2 cellular contexts compared by ENCODE assay signal in genomic region chr10:78337646-78338391, GRCh38.
TF ChIP-seq lines count a peak whose summit lies in the region.

No MANE protein-coding gene starts in this region.

TF ChIP-seq in IMR-90, 13 proteins besides CTCF, POLR2A, EP300 and RAD21:
- TF ChIP-seq RCOR1 (IDR thresholded peaks at IDR 0.05; ENCODE audit: insufficient replicate concordance, low read length) (no peak), CHD1 (IDR thresholded peaks at IDR 0.05; ENCODE audit: low read depth, low read length) (no peak), MAZ (IDR thresholded peaks at IDR 0.05; ENCODE audit: borderline replicate concordance, low read depth, low read length) (no peak), MXI1 (IDR thresholded peaks at IDR 0.05; ENCODE audit: borderline replicate concordance, low read depth, low read length) (no peak), CEBPB (IDR thresholded peaks at IDR 0.05; ENCODE audit: low read depth, low read length) (no peak), BHLHE40 (IDR thresholded peaks at IDR 0.05; ENCODE audit: low read depth, low read length) (no peak), MAFK (IDR thresholded peaks at IDR 0.05; ENCODE audit: low read depth, low read length) (no peak), SMC3 (IDR thresholded peaks at IDR 0.05; ENCODE audit: low read depth, low read length) (no peak), ELK1 (IDR thresholded peaks at IDR 0.05; ENCODE audit: borderline replicate concordance, low read depth, low read length) (no peak), RFX5 (IDR thresholded peaks at IDR 0.05; ENCODE audit: low read depth, low read length) (no peak), FOS (IDR thresholded peaks at IDR 0.05; ENCODE audit: low read depth, low read length) (no peak), NFE2L2 (IDR thresholded peaks at IDR 0.05; ENCODE audit: low read depth, low read length) (no peak), USF2 (IDR thresholded peaks at IDR 0.05; ENCODE audit: low read depth, low read length) (no peak)

TF ChIP-seq in HepG2, 621 proteins besides CTCF, POLR2A, EP300 and RAD21:
- TF ChIP-seq KLF13 (CRISPR knock-in tag; IDR thresholded peaks at IDR 0.05) (no peak), ETV5 (CRISPR knock-in tag; IDR thresholded peaks at IDR 0.05; ENCODE audit: borderline replicate concordance) (no peak)
